ENCODE assay signal across 8 cellular contexts in genomic region chr15:53893468-53893867, GRCh38.
A peak's percentile ranks its signal among the peaks of the same experiment; 100 is the strongest.
DNase-seq lines count a peak whose midpoint lies in the region; ATAC-seq, FAIRE-seq and TF ChIP-seq lines count a peak whose summit lies in the region.
"Not testable (repeated sequence)": the region's sequence is repeated elsewhere in the genome, so short reads cannot be mapped to it uniquely, and the experiment has no call there.

No MANE protein-coding gene starts in this region.

- intact Hi-C loops in mammary epithelial cell (cut with micrococcal nuclease) = loop anchor here (5.0 kb wide), 1 partner anchor 1214 kb away; no protein-coding TSS in a partner anchor
- intact Hi-C loops in HepG2 (cut with micrococcal nuclease; ENCODE audit: unreplicated experiment) = not testable (repeated sequence)

- not testable (repeated sequence) for H3K79me2 ChIP-seq in mammary epithelial cell (ENCODE audit: insufficient read depth, low read length); HepG2 (ENCODE audit: insufficient read depth, low read length); smooth muscle cell (ENCODE audit: low read depth)

- not testable (repeated sequence) for H3K9ac ChIP-seq in NT2/D1 (ENCODE audit: insufficient read length, low read depth); mammary epithelial cell (ENCODE audit: insufficient read depth, low read length); HepG2 (ENCODE audit: insufficient read depth, low read depth, low read length); smooth muscle cell (ENCODE audit: low read depth)

- H3F3A ChIP-seq in smooth muscle cell (ENCODE audit: low read depth) = not testable (repeated sequence)

- not testable (repeated sequence) for H4K20me1 ChIP-seq in mammary epithelial cell (ENCODE audit: insufficient read depth, low read length); HepG2 (ENCODE audit: insufficient read depth, low read length); smooth muscle cell (ENCODE audit: low read depth)

- not testable (repeated sequence) for FAIRE-seq in A549 (lab: Jason Lieb, UNC)
- peak; percentile 68 for FAIRE-seq in HepG2 (lab: Jason Lieb, UNC)

- TF ChIP-seq CTCF in A549 (IDR thresholded peaks at IDR 0.05); mammary epithelial cell (conservative IDR thresholded peaks at IDR 0.05 in 1 of 2, IDR thresholded peaks at IDR 0.05 in 1 of 2; ENCODE audit: extremely low read depth in 1 of 2, insufficient read depth in 1 of 2, low read depth in 1 of 2, low read length in 2 of 2); smooth muscle cell (IDR thresholded peaks at IDR 0.05; ENCODE audit: borderline replicate concordance, insufficient read depth, poor library complexity, severe bottlenecking): not testable (repeated sequence)
- 0 out of 2 replicates have a peak, but pooled peaks have one; percentile 4 for TF ChIP-seq CTCF in HepG2 (CRISPR knock-in tag; IDR thresholded peaks at IDR 0.05)

- in situ Hi-C loops in mammary epithelial cell (cut with MboI; ENCODE audit: low sequenced_read_pairs in 2 of 2); HepG2 (cut with HindIII; ENCODE audit: extremely low pct_ligation_motif_present, low pct_unique_long_range_greater_than_20kb): not testable (repeated sequence)

- CTCF ChIA-PET in A549 (lab: Yijun Ruan, JAX); HepG2 (lab: Yijun Ruan, JAX; ENCODE audit: low intra/inter-chr PET ratio, low total read pairs): not testable (repeated sequence)
- CTCF ChIA-PET in mammary epithelial cell (lab: Charles Lee; ENCODE audit: low non-redundant PET) = interaction anchor here (0.6 kb wide), 1 partner anchor 88 kb away, joined by 3 read pairs; no protein-coding TSS in a partner anchor

- ATAC-seq in A549 = not testable (repeated sequence)
- ATAC-seq in HepG2 = peak; percentile 87

- not testable (repeated sequence) for TF ChIP-seq RAD21 in A549 (conservative IDR thresholded peaks at IDR 0.05 in 1 of 2, IDR thresholded peaks at IDR 0.05 in 1 of 2); HepG2 (CRISPR knock-in tag; IDR thresholded peaks at IDR 0.05)

- not testable (repeated sequence) for TF ChIP-seq POLR2A in A549 (IDR thresholded peaks at IDR 0.05; ENCODE audit: low read length); HepG2 (IDR thresholded peaks at IDR 0.05; ENCODE audit: insufficient read depth in 1 of 2, low read depth in 2 of 2, low read length in 2 of 2)

- H3K4me1 ChIP-seq in A549; NT2/D1 (ENCODE audit: insufficient read depth, insufficient read length); mammary epithelial cell (ENCODE audit: insufficient read depth, low read length); smooth muscle cell (ENCODE audit: low read depth): not testable (repeated sequence)
- peaks cover 20% of the 10 kb centered on the region for H3K4me1 ChIP-seq in HepG2 (ENCODE audit: insufficient read depth, low read length)

- H2AFZ ChIP-seq in mammary epithelial cell (ENCODE audit: low read depth, low read length) (peak overlapping the region; percentile 52), smooth muscle cell (ENCODE audit: low read depth) (peak overlapping the region; percentile 72)
- not testable (repeated sequence) for H2AFZ ChIP-seq in HepG2 (ENCODE audit: low read length)

- 0 out of 6 replicates have a peak overlapping the region, but pooled peaks of 1 of the 2 experiments have one; percentile 31 for H3K27ac ChIP-seq in A549
- H3K27ac ChIP-seq in mammary epithelial cell (ENCODE audit: insufficient read depth, low read depth, low read length); HepG2 (ENCODE audit: extremely low read length, insufficient read depth, low read length); smooth muscle cell (ENCODE audit: low read depth): not testable (repeated sequence)

- not testable (repeated sequence) for H3K36me3 ChIP-seq in NT2/D1 (ENCODE audit: insufficient read depth, insufficient read length, low read length); mammary epithelial cell (ENCODE audit: insufficient read depth, low read length); HepG2 (replicated peaks in 1 of 2; ENCODE audit: control insufficient read depth in 1 of 2, insufficient read depth in 2 of 2, low read length in 2 of 2); smooth muscle cell (ENCODE audit: low read depth)

- POLR2A ChIA-PET in A549 (lab: Yijun Ruan, JAX) = not testable (repeated sequence)
- POLR2A ChIA-PET in HepG2 (lab: Yijun Ruan, JAX) = interaction anchor here (1.1 to 2.3 kb wide), 2 partner anchors 17 to 63 kb away, joined by 5 read pairs; no protein-coding TSS in a partner anchor

- H3K4me3 ChIP-seq in A549; NT2/D1 (ENCODE audit: insufficient read length, low read depth); mammary epithelial cell (replicated peaks in 1 of 3; ENCODE audit: insufficient read depth in 1 of 3, low read depth in 2 of 3, low read length in 3 of 3); HepG2 (replicated peaks in 1 of 3; ENCODE audit: insufficient read depth in 1 of 3, low read depth in 2 of 3, low read length in 3 of 3); smooth muscle cell: not testable (repeated sequence)

- not testable (repeated sequence) for H3K9me3 ChIP-seq in A549; NT2/D1 (ENCODE audit: insufficient read depth, low read length); mammary epithelial cell (replicated peaks; ENCODE audit: insufficient read depth, low read length); HepG2 (ENCODE audit: low read length); smooth muscle cell (replicated peaks; ENCODE audit: low read depth)

- DNase-seq in A549 (ENCODE audit: low read depth in 1 of 2, low spot score in 1 of 2) (peak in 1 of 2 experiments; percentile 4), DMS153 treated with DMSO at 0.1 percent for 48 hours (lab: John Stamatoyannopoulos, UW; ENCODE audit: unreplicated experiment) (peak; percentile 0), HT1080 (ENCODE audit: low read depth) (peak; percentile 11), NCI-H345 (lab: John Stamatoyannopoulos, UW) (peak; percentile 19), NT2/D1 (ENCODE audit: low read depth, low spot score) (peak; percentile 22), HepG2 (ENCODE audit: low spot score) (peak; percentile 65)
- DNase-seq in mammary epithelial cell; smooth muscle cell (lab: John Stamatoyannopoulos, UW; ENCODE audit: unreplicated experiment): not testable (repeated sequence)

- not testable (repeated sequence) for BruUV-seq in mammary epithelial cell (replicated peaks; lab: Mats Ljungman, UMichigan); HepG2 (replicated peaks; lab: Mats Ljungman, UMichigan)

- H3K27me3 ChIP-seq in NT2/D1 (ENCODE audit: insufficient read depth, insufficient read length); mammary epithelial cell (ENCODE audit: insufficient read depth, low read length); HepG2 (ENCODE audit: control insufficient read depth in 1 of 2, insufficient read depth in 2 of 2, low read length in 2 of 2); smooth muscle cell (ENCODE audit: low read depth): not testable (repeated sequence)

- dilution Hi-C loops in mammary epithelial cell (cut with HindIII; ENCODE audit: low sequenced_read_pairs) = not testable (repeated sequence)

- not testable (repeated sequence) for TF ChIP-seq EP300 in A549 (IDR thresholded peaks at IDR 0.05)
- TF ChIP-seq EP300 in HepG2 (IDR thresholded peaks at IDR 0.05; ENCODE audit: low read depth in 2 of 2, low read length in 2 of 2) (peak in 1 of 2 experiments; percentile 6; a peak in 1 of 4 replicates), HepG2 (CRISPR knock-in tag; IDR thresholded peaks at IDR 0.05; ENCODE audit: borderline replicate concordance) (peak; percentile 41; the same call in 1 of the 2 replicates)

- peak overlapping the region; percentile 21; the same call in 1 of the 3 replicates for H3K4me2 ChIP-seq in A549
- not testable (repeated sequence) for H3K4me2 ChIP-seq in mammary epithelial cell (ENCODE audit: insufficient read depth, low read depth, low read length); smooth muscle cell
- H3K4me2 ChIP-seq in HepG2 (ENCODE audit: low read depth, low read length) = peak overlapping the region; percentile 53

- WGBS in A549 (ENCODE audit: missing lambda C conversion rate) = 100% methylated on average over 1 of the region's 2 CpGs
- WGBS in mammary epithelial cell (ENCODE audit: low coverage, missing lambda C conversion rate) = 77% methylated on average over 2 of the region's 2 CpGs
- 50% methylated on average over 1 of the region's 2 CpGs for WGBS in HepG2 (ENCODE audit: low lambda C conversion rate)
- WGBS in smooth muscle cell (ENCODE audit: low lambda C conversion rate) = 68% methylated on average over 2 of the region's 2 CpGs

TF ChIP-seq in HepG2, 621 proteins besides CTCF, POLR2A, EP300 and RAD21 (continues in another document):
- peak; percentile 68 for TF ChIP-seq MED1 (CRISPR knock-in tag; IDR thresholded peaks at IDR 0.05)
- TF ChIP-seq POGK (CRISPR knock-in tag; conservative IDR thresholded peaks at IDR 0.05) = 0 out of 2 replicates have a peak, but pooled peaks have one; percentile 23
- TF ChIP-seq ZNF205 (CRISPR knock-in tag; IDR thresholded peaks at IDR 0.05) = 0 out of 2 replicates have a peak, but pooled peaks have one; percentile 24
- TF ChIP-seq CBX5 (CRISPR knock-in tag; IDR thresholded peaks at IDR 0.05; ENCODE audit: borderline replicate concordance) = peak; percentile 21; the same call in 1 of the 2 replicates
